In the genomic region with DNA sequence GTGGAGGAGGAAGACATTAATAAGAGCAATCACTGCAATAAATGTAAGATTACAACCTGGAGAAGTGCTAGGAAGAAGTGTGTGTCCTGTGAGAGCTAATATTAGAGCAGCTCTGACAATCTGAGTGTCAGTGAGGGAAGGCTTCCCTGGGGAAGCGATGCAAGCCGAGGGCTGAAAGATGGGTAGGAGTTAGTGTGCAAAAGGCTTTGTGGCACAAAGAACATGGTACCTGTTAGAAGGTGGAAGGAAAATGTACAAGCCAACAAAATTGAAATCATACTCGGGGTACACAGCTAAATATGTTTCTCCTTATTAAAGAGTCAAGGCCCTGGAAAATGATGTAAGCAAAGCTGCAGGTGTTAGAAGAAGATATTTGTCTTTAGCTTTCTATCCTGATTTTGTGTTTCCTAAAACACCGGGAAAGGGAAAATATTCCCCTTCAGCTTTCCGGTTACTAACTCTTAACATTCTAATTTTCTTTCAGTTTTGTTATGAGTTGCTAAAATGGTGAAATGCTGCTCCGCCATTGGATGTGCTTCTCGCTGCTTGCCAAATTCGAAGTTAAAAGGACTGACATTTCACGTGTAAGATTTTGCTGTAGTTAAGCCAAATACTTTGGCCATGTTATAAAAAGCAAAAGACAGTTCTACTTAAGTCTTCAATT, we compare ENCODE assay signal across 1 cellular context.
TF ChIP-seq lines count a peak whose summit lies in the region.

No MANE protein-coding gene starts in this region.

TF ChIP-seq in GM12878, 131 proteins besides CTCF, POLR2A, EP300 and RAD21 (continued from another document):
- TF ChIP-seq RELB (IDR thresholded peaks at IDR 0.05; ENCODE audit: low read depth) (peak; percentile 64; the same call in 1 of the 2 replicates), TBL1XR1 (IDR thresholded peaks at IDR 0.05; ENCODE audit: low read depth, low read length) (no peak), MTA3 (IDR thresholded peaks at IDR 0.05; ENCODE audit: borderline replicate concordance, low read length) (peak; percentile 61), SP1 (IDR thresholded peaks at IDR 0.05; ENCODE audit: low read depth, low read length) (no peak), MXI1 (IDR thresholded peaks at IDR 0.05; ENCODE audit: low read depth, low read length) (peak; percentile 93), MEF2A (IDR thresholded peaks at IDR 0.05; ENCODE audit: insufficient read depth, low read depth, low read length) (0 out of 2 replicates have a peak, but pooled peaks have one; percentile 6), SIX5 (IDR thresholded peaks at IDR 0.05; ENCODE audit: low read depth, low read length, severe bottlenecking) (no peak), CHD1 (IDR thresholded peaks at IDR 0.05; ENCODE audit: low read depth, low read length) (no peak), EED (IDR thresholded peaks at IDR 0.05; ENCODE audit: low read depth) (peak; percentile 47), TAF1 (IDR thresholded peaks at IDR 0.05; ENCODE audit: borderline replicate concordance, low read depth, low read length) (no peak)
TF ChIP-seq in GM12878: peak in this region for 13.
